1 cellular context compared by ENCODE assay signal in the genomic region with DNA sequence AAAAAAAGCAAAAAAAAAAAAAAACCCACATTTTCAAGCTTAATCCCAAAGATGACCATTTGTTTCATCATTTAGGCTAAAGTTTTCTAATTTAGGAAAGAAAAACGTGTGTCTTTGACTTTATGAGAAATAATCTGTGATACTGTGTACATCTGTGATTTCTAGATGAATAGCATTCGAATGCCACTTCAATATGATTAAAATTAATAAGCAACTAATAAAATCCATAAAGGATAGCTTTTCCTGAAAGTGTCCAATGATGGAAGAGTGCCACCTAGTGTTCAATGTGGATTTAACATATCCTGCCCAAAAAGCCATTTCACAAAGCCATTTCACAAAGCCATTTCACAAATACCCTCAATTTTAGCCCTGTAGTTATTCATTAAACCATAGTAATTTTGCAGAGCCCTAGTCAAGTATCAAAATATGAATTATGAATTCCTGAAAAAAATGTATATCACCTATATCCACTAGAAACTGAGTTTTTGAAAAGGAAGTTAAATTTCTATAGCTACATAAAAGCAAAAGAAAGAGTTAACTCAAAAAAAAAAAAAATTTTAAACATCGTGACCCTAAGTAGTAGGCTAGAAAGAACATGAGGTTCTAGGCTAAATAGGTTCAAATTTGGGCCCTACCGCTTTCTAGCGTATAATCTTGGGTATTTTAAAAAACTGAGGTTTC.
TF ChIP-seq lines count a peak whose summit lies in the region.

No MANE protein-coding gene starts in this region.

TF ChIP-seq in WTC11, 78 proteins besides CTCF, POLR2A, EP300 and RAD21 (continued from another document):
- TF ChIP-seq, protein P1, sequence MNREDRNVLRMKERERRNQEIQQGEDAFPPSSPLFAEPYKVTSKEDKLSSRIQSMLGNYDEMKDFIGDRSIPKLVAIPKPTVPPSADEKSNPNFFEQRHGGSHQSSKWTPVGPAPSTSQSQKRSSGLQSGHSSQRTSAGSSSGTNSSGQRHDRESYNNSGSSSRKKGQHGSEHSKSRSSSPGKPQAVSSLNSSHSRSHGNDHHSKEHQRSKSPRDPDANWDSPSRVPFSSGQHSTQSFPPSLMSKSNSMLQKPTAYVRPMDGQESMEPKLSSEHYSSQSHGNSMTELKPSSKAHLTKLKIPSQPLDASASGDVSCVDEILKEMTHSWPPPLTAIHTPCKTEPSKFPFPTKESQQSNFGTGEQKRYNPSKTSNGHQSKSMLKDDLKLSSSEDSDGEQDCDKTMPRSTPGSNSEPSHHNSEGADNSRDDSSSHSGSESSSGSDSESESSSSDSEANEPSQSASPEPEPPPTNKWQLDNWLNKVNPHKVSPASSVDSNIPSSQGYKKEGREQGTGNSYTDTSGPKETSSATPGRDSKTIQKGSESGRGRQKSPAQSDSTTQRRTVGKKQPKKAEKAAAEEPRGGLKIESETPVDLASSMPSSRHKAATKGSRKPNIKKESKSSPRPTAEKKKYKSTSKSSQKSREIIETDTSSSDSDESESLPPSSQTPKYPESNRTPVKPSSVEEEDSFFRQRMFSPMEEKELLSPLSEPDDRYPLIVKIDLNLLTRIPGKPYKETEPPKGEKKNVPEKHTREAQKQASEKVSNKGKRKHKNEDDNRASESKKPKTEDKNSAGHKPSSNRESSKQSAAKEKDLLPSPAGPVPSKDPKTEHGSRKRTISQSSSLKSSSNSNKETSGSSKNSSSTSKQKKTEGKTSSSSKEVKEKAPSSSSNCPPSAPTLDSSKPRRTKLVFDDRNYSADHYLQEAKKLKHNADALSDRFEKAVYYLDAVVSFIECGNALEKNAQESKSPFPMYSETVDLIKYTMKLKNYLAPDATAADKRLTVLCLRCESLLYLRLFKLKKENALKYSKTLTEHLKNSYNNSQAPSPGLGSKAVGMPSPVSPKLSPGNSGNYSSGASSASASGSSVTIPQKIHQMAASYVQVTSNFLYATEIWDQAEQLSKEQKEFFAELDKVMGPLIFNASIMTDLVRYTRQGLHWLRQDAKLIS (CRISPR knock-in tag; IDR thresholded peaks at IDR 0.05; ENCODE audit: borderline replicate concordance), result no peak
- TF ChIP-seq PRRX2 (CRISPR knock-in tag; IDR thresholded peaks at IDR 0.05), result no peak
- no peak for TF ChIP-seq NFYB (CRISPR knock-in tag; conservative IDR thresholded peaks at IDR 0.05; ENCODE audit: low read depth)
- TF ChIP-seq NFATC4 (CRISPR knock-in tag; IDR thresholded peaks at IDR 0.05), result no peak
- no peak for TF ChIP-seq NR3C1 (CRISPR knock-in tag; conservative IDR thresholded peaks at IDR 0.05; ENCODE audit: low read depth)
- TF ChIP-seq, protein P2, sequence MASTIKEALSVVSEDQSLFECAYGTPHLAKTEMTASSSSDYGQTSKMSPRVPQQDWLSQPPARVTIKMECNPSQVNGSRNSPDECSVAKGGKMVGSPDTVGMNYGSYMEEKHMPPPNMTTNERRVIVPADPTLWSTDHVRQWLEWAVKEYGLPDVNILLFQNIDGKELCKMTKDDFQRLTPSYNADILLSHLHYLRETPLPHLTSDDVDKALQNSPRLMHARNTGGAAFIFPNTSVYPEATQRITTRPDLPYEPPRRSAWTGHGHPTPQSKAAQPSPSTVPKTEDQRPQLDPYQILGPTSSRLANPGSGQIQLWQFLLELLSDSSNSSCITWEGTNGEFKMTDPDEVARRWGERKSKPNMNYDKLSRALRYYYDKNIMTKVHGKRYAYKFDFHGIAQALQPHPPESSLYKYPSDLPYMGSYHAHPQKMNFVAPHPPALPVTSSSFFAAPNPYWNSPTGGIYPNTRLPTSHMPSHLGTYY (CRISPR knock-in tag; IDR thresholded peaks at IDR 0.05), result no peak
- TF ChIP-seq, protein P3, sequence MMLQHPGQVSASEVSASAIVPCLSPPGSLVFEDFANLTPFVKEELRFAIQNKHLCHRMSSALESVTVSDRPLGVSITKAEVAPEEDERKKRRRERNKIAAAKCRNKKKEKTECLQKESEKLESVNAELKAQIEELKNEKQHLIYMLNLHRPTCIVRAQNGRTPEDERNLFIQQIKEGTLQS (CRISPR knock-in tag; conservative IDR thresholded peaks at IDR 0.05), result no peak
- no peak for TF ChIP-seq ZNF263 (CRISPR knock-in tag; IDR thresholded peaks at IDR 0.05; ENCODE audit: low read depth)
- TF ChIP-seq CREB1 (CRISPR knock-in tag; IDR thresholded peaks at IDR 0.05), result no peak
- no peak for TF ChIP-seq ZNF423 (CRISPR knock-in tag; IDR thresholded peaks at IDR 0.05)
- TF ChIP-seq RORB (CRISPR knock-in tag; IDR thresholded peaks at IDR 0.05), result no peak
- TF ChIP-seq, protein P4, sequence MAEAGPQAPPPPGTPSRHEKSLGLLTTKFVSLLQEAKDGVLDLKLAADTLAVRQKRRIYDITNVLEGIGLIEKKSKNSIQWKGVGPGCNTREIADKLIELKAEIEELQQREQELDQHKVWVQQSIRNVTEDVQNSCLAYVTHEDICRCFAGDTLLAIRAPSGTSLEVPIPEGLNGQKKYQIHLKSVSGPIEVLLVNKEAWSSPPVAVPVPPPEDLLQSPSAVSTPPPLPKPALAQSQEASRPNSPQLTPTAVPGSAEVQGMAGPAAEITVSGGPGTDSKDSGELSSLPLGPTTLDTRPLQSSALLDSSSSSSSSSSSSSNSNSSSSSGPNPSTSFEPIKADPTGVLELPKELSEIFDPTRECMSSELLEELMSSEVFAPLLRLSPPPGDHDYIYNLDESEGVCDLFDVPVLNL (CRISPR knock-in tag; IDR thresholded peaks at IDR 0.05; ENCODE audit: borderline replicate concordance, low read depth), result no peak
- TF ChIP-seq KAT7 (CRISPR knock-in tag; IDR thresholded peaks at IDR 0.05; ENCODE audit: borderline replicate concordance), result no peak
- no peak for TF ChIP-seq ZNF121 (CRISPR knock-in tag; IDR thresholded peaks at IDR 0.05)
- TF ChIP-seq, protein P5, sequence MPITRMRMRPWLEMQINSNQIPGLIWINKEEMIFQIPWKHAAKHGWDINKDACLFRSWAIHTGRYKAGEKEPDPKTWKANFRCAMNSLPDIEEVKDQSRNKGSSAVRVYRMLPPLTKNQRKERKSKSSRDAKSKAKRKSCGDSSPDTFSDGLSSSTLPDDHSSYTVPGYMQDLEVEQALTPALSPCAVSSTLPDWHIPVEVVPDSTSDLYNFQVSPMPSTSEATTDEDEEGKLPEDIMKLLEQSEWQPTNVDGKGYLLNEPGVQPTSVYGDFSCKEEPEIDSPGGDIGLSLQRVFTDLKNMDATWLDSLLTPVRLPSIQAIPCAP (CRISPR knock-in tag; IDR thresholded peaks at IDR 0.05), result no peak
